2 cellular contexts compared by ENCODE assay signal in the genomic region with DNA sequence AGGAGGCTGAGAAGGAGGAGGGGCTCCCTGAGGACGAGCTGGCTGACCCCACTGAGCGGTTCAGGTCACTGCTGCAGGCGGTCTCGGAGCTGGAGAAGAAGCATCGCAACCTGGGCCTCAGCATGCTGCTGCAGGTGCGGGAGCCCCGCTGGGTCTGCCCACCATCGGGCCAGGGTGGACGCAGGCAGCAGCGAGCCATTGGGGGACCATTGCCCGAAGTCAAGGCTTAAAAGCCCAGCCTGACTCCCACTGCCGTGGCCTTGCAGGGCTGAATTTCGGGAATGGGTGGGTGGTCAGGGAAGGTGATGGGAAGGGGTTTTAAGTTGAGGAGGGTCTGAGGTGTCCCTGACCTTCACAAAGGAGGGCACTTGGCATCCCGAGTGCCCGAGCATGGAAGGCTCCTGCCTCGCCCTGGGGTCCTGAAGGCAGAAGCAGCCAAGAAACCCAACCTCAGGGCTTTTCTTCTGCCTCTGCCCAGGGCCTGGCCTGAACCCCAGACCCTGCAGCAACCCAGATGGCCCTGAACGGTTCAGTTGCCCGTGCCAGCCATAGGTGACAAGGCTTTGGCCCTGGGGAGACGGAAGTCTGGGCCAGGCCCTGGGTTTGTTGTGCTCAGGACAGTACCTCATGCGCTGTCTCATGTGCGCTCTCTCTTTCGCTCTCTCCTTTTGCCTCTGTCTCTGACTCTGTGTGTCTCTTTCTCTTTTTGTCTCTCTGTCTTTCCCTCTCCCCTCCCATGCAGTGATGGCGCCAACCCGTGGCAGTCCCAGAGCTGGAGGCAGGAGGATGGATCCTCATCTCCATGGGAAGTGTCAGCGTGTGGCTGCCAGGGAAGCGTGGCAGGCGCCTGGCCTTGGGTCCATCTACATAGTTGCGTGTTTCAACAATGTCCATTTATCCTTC.
A peak's percentile ranks its signal among the peaks of the same experiment; 100 is the strongest.
TF ChIP-seq lines count a peak whose summit lies in the region.

No MANE protein-coding gene starts in this region.

TF ChIP-seq in K562, 482 proteins besides CTCF, POLR2A, EP300 and RAD21 (continues in another document):
- no peak for TF ChIP-seq HMBOX1 (IDR thresholded peaks at IDR 0.05)
- TF ChIP-seq U2AF2 (optimal IDR thresholded peaks at IDR 0.05; ENCODE audit: low read depth, low read length), result no peak
- no peak for TF ChIP-seq COPS2 (conservative IDR thresholded peaks at IDR 0.05)
- TF ChIP-seq GTF2B (IDR thresholded peaks at IDR 0.05; ENCODE audit: extremely low read depth, insufficient read length), result no peak
- no peak for TF ChIP-seq NBN (IDR thresholded peaks at IDR 0.05; ENCODE audit: low read depth)
- TF ChIP-seq NCOA2 (IDR thresholded peaks at IDR 0.05; ENCODE audit: partially characterized antibody in 2 of 2), result no peak
- peak; percentile 62 for TF ChIP-seq RBFOX2 (IDR thresholded peaks at IDR 0.05; ENCODE audit: low read depth, low read length)
- TF ChIP-seq ELF2 (CRISPR knock-in tag; IDR thresholded peaks at IDR 0.05), result no peak
- no peak for TF ChIP-seq NR3C1 (CRISPR knock-in tag; IDR thresholded peaks at IDR 0.05)
- no peak for TF ChIP-seq PREB (CRISPR knock-in tag; IDR thresholded peaks at IDR 0.05)
- 0 out of 2 replicates have a peak, but pooled peaks have one; percentile 2 for TF ChIP-seq SP1 (CRISPR knock-in tag; IDR thresholded peaks at IDR 0.05)
- no peak for TF ChIP-seq NR0B1 (IDR thresholded peaks at IDR 0.05; ENCODE audit: partially characterized antibody)
- peak; percentile 16 for TF ChIP-seq RBM22 (IDR thresholded peaks at IDR 0.05; ENCODE audit: low read depth, low read length, poor library complexity, severe bottlenecking)
- TF ChIP-seq E2F5 (CRISPR knock-in tag; IDR thresholded peaks at IDR 0.05), result no peak
- TF ChIP-seq, protein P1, sequence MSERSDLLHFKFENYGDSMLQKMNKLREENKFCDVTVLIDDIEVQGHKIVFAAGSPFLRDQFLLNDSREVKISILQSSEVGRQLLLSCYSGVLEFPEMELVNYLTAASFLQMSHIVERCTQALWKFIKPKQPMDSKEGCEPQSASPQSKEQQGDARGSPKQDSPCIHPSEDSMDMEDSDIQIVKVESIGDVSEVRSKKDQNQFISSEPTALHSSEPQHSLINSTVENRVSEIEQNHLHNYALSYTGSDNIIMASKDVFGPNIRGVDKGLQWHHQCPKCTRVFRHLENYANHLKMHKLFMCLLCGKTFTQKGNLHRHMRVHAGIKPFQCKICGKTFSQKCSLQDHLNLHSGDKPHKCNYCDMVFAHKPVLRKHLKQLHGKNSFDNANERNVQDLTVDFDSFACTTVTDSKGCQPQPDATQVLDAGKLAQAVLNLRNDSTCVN (CRISPR knock-in tag; IDR thresholded peaks at IDR 0.05), result no peak
- no peak for TF ChIP-seq XRCC4 (IDR thresholded peaks at IDR 0.05; ENCODE audit: extremely low read depth, insufficient read depth, insufficient read length)

TF ChIP-seq in SK-N-SH, 30 proteins besides CTCF, POLR2A, EP300 and RAD21:
- TF ChIP-seq NRF1 (IDR thresholded peaks at IDR 0.05; ENCODE audit: low read depth, low read length) (no peak), RFX5 (IDR thresholded peaks at IDR 0.05; ENCODE audit: low read length) (no peak), POLR2AphosphoS5 (IDR thresholded peaks at IDR 0.05; ENCODE audit: low read depth, low read length) (no peak), GATA2 (CRISPR knock-in tag; IDR thresholded peaks at IDR 0.05) (no peak), EZH2phosphoT487 (IDR thresholded peaks at IDR 0.05; ENCODE audit: borderline replicate concordance, low read depth) (no peak), SMC3 (IDR thresholded peaks at IDR 0.05; ENCODE audit: low read depth, low read length) (no peak), FOSL2 (IDR thresholded peaks at IDR 0.05; ENCODE audit: borderline replicate concordance, low read depth) (no peak)
- TF ChIP-seq, protein P2, sequence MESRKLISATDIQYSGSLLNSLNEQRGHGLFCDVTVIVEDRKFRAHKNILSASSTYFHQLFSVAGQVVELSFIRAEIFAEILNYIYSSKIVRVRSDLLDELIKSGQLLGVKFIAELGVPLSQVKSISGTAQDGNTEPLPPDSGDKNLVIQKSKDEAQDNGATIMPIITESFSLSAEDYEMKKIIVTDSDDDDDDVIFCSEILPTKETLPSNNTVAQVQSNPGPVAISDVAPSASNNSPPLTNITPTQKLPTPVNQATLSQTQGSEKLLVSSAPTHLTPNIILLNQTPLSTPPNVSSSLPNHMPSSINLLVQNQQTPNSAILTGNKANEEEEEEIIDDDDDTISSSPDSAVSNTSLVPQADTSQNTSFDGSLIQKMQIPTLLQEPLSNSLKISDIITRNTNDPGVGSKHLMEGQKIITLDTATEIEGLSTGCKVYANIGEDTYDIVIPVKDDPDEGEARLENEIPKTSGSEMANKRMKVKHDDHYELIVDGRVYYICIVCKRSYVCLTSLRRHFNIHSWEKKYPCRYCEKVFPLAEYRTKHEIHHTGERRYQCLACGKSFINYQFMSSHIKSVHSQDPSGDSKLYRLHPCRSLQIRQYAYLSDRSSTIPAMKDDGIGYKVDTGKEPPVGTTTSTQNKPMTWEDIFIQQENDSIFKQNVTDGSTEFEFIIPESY (IDR thresholded peaks at IDR 0.05; ENCODE audit: borderline replicate concordance, low read depth), result no peak
